In the genomic region with DNA sequence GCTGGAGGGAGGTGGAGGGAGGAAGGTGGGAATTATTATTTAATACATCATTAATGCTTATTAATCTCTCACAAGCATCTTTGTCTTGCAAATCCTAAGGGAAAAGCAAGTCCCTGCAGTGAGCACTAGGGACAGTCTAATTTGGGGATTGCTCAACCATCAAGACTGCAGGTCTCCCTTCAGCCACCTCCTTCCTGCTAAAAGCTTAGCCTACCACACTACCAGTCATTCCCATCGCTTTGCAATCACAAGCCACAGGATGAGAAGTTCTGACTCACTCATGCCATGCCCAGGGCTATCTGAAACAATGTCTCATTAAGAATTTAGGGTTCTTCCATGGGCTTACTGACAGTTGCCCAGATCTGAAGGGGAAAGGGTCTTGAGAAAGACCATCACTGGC, we compare ENCODE assay signal across 13 cellular contexts. TPM values are rescaled to one million over a fixed set of nuclear protein-coding genes. Genes with fewer than 3 reads are reported as not detected.
DNase-seq lines count a peak whose midpoint lies in the region; ATAC-seq and TF ChIP-seq lines count a peak whose summit lies in the region.
"Had no signal": no experiment of that assay in that cellular context is flagged by ENCODE, and none has a peak within 500 bp of the region (broad histone marks: within the 10 kb centered on the region; RNA-seq: fewer than 3 reads in every experiment).

No MANE protein-coding gene starts in this region.

- H3K27me3 ChIP-seq in naive thymus-derived CD4-positive, alpha-beta T cell (ENCODE audit: control insufficient read depth in 2 of 2, insufficient read depth in 2 of 2, low read length in 2 of 2), result no peaks in the 10 kb centered on the region

- no peak overlapping the region for H3K27ac Mint-ChIP-seq in naive thymus-derived CD4-positive, alpha-beta T cell
- H3K27ac Mint-ChIP-seq: nephron, T-cell had no signal

- peak; percentile 32 for DNase-seq in SIG-M5 treated with dmso at 0.1 percent for 504 hours (lab: John Stamatoyannopoulos, UW; ENCODE audit: unreplicated experiment)
- DNase-seq in SIG-M5 (lab: John Stamatoyannopoulos, UW), result no peak
- peak; percentile 7 for DNase-seq in NOMO-1 treated with dmso at 0.1 percent for 144 hours (lab: John Stamatoyannopoulos, UW; ENCODE audit: unreplicated experiment)
- peak; percentile 15 to 24 for DNase-seq in cardiac fibroblast (ENCODE audit: low read depth in 2 of 2)
- DNase-seq in naive thymus-derived CD4-positive, alpha-beta T cell, result no peak
- DNase-seq in activated CD8-positive, alpha-beta memory T cell treated with anti-CD3 and anti-CD28 coated beads, Interleukin-2, amount 50 U/mL, for 48 hours, result no peak
- no peak for DNase-seq in NCI-H2029 (lab: John Stamatoyannopoulos, UW)
- DNase-seq: 8988T; DMS53; effector CD8-positive, alpha-beta T cell; T-cell had no signal

- H3K9me3 ChIP-seq in naive thymus-derived CD4-positive, alpha-beta T cell (ENCODE audit: control insufficient read depth in 2 of 3, low read length in 3 of 3), result no peaks in the 10 kb centered on the region

- intact Hi-C loops in naive thymus-derived CD4-positive, alpha-beta T cell (cut with micrococcal nuclease), result no loop called here

- no peak overlapping the region for H3K4me3 ChIP-seq in cardiac fibroblast (replicated peaks in 1 of 2; ENCODE audit: low read depth in 2 of 2, low read length in 2 of 2)
- H3K4me3 ChIP-seq in naive thymus-derived CD4-positive, alpha-beta T cell (ENCODE audit: low read length), result no peak overlapping the region

- H3K27me3 Mint-ChIP-seq in naive thymus-derived CD4-positive, alpha-beta T cell, result no peaks in the 10 kb centered on the region
- H3K27me3 Mint-ChIP-seq: T-cell had no signal

- H3K27ac ChIP-seq in naive thymus-derived CD4-positive, alpha-beta T cell (ENCODE audit: low read depth, low read length), result no peak overlapping the region

- H3K4me1 ChIP-seq in naive thymus-derived CD4-positive, alpha-beta T cell (ENCODE audit: control insufficient read depth in 2 of 2, insufficient read depth in 2 of 2, low read length in 2 of 2), result no peaks in the 10 kb centered on the region

- H3K9me3 Mint-ChIP-seq in naive thymus-derived CD4-positive, alpha-beta T cell, result no peaks in the 10 kb centered on the region
- H3K9me3 Mint-ChIP-seq: nephron, T-cell had no signal

- H3K4me1 Mint-ChIP-seq in naive thymus-derived CD4-positive, alpha-beta T cell, result no peaks in the 10 kb centered on the region
- H3K4me1 Mint-ChIP-seq: nephron, T-cell had no signal

- no peaks in the 10 kb centered on the region for H3K36me3 ChIP-seq in naive thymus-derived CD4-positive, alpha-beta T cell (ENCODE audit: control insufficient read depth in 2 of 3, insufficient read depth in 3 of 3, low read length in 3 of 3)

- POLR2A ChIA-PET in naive thymus-derived CD4-positive, alpha-beta T cell (lab: Charles Lee), result no interaction called here

- CTCF ChIA-PET in naive thymus-derived CD4-positive, alpha-beta T cell (lab: Charles Lee), result no interaction called here

- ATAC-seq in naive thymus-derived CD4-positive, alpha-beta T cell, result peak; percentile 29
- no peak for ATAC-seq in HG03442 (IDR thresholded peaks at IDR 0.05; ENCODE audit: unreplicated experiment)
- ATAC-seq: T-cell had no signal

- TF ChIP-seq CTCF in cardiac fibroblast (IDR thresholded peaks at IDR 0.05; ENCODE audit: low read depth, low read length), result no peak

- peaks cover 0 to 24% (median 0%) of the 10 kb centered on the region in 5 donors for H3K36me3 Mint-ChIP-seq in naive thymus-derived CD4-positive, alpha-beta T cell
- H3K36me3 Mint-ChIP-seq: T-cell had no signal

- H3K4me3 Mint-ChIP-seq in naive thymus-derived CD4-positive, alpha-beta T cell, result no peak overlapping the region
- H3K4me3 Mint-ChIP-seq: nephron, T-cell had no signal

RNA-seq across cellular contexts. Expression of a gene that starts 51.0 kb away (rescaled TPM):
- total RNA-seq in naive thymus-derived CD4-positive, alpha-beta T cell, result 10 to 100 TPM; 34.5 to 82.0 (median 53.3) TPM
- 10 to 100 TPM; 36.9 to 49.8 TPM for polyA plus RNA-seq in naive thymus-derived CD4-positive, alpha-beta T cell

Comparison
In these comparisons a context has a peak if more than half of its experiments do, and no peak if none do; other contexts are left out.
1. DNase-seq: peak in SIG-M5 treated with dmso at 0.1 percent for 504 hours (single experiment), NOMO-1 treated with dmso at 0.1 percent for 144 hours (single experiment) and cardiac fibroblast (2 of 2); none in SIG-M5 (single experiment), naive thymus-derived CD4-positive, alpha-beta T cell (0 of 9), activated CD8-positive, alpha-beta memory T cell treated with anti-CD3 and anti-CD28 coated beads, Interleukin-2, amount 50 U/mL, for 48 hours (single experiment) and NCI-H2029 (single experiment).